Comparison of ENCODE assay signal across 2 cellular contexts in genomic region chr10:97341416-97341815, GRCh38.
TF ChIP-seq lines count a peak whose summit lies in the region.

No MANE protein-coding gene starts in this region.

TF ChIP-seq in HepG2, 621 proteins besides CTCF, POLR2A, EP300 and RAD21:
- TF ChIP-seq ZNF883 (CRISPR knock-in tag; IDR thresholded peaks at IDR 0.05; ENCODE audit: not compliant biosample characterization) (no peak), ZNF121 (CRISPR knock-in tag; IDR thresholded peaks at IDR 0.05) (peak; percentile 59)

TF ChIP-seq in K562, 482 proteins besides CTCF, POLR2A, EP300 and RAD21:
- 0 out of 2 replicates have a peak, but pooled peaks have one; percentile 38 for TF ChIP-seq ZNF121 (CRISPR knock-in tag; conservative IDR thresholded peaks at IDR 0.05)
- TF ChIP-seq ZNF133 (CRISPR knock-in tag; IDR thresholded peaks at IDR 0.05), result no peak
